In genomic region chr11:13261600-13262061, GRCh38 we compare ENCODE assay signal across 11 cellular contexts. TPM values are rescaled to one million over a fixed set of nuclear protein-coding genes. Genes with fewer than 3 reads are reported as not detected.
DNase-seq lines count a peak whose midpoint lies in the region; ATAC-seq lines count a peak whose summit lies in the region.
"Had no signal": no experiment of that assay in that cellular context is flagged by ENCODE, and none has a peak within 500 bp of the region (broad histone marks: within the 10 kb centered on the region; RNA-seq: fewer than 3 reads in every experiment).

No MANE protein-coding gene starts in this region.

- H3K27ac ChIP-seq in esophagus (ENCODE audit: low read depth in 2 of 2, low read length in 1 of 2) = peak overlapping the region; percentile 65 to 92

- peaks cover 2 to 13% of the 10 kb centered on the region in 2 donors for H3K4me1 ChIP-seq in esophagus (ENCODE audit: control insufficient read depth in 2 of 2, insufficient read depth in 2 of 2, low read length in 1 of 2)

- H3K4me3 ChIP-seq in esophagus (ENCODE audit: low read depth in 1 of 2, low read length in 2 of 2) = no peak overlapping the region

- peak; percentile 96 for DNase-seq in A172 (ENCODE audit: low spot score)
- peak; percentile 99 for DNase-seq in M059J (ENCODE audit: low read depth)
- DNase-seq in myocyte (ENCODE audit: low read depth) = peak; percentile 88
- no peak for DNase-seq in activated CD4-positive, alpha-beta T cell treated with anti-CD3 and anti-CD28 coated beads for 1 hour
- no peak for DNase-seq in NK-92 treated with Interleukin-12 subunit alpha and Interleukin-12 subunit beta, amount 100 ng/mL, for 24 hours (lab: John Stamatoyannopoulos, UW)
- no peak for DNase-seq in medulla oblongata (ENCODE audit: extremely low spot score)
- DNase-seq: activated CD8-positive, alpha-beta memory T cell treated with anti-CD3 and anti-CD28 coated beads for 24 hours; AML-193; NCI-H1694 treated with DMSO at 0.1 percent for 48 hours had no signal

- no peak for ATAC-seq in GM18498 (IDR thresholded peaks at IDR 0.05; ENCODE audit: unreplicated experiment)

- 20 to 40% methylated on average over 8 of the region's 8 CpGs for WGBS in esophagus, 2 donors

- no peaks in the 10 kb centered on the region for H3K9me3 ChIP-seq in esophagus (ENCODE audit: control insufficient read depth in 2 of 2, insufficient read depth in 1 of 2, low read depth in 1 of 2, low read length in 1 of 2)

- H3K27me3 ChIP-seq in esophagus (ENCODE audit: control insufficient read depth in 1 of 2, insufficient read depth in 2 of 2, low read length in 2 of 2) = no peaks in the 10 kb centered on the region

- H3K36me3 ChIP-seq in esophagus (ENCODE audit: control insufficient read depth in 2 of 2, insufficient read depth in 2 of 2, low read length in 1 of 2) = no peaks in the 10 kb centered on the region

RNA-seq across cellular contexts. Expression of gene BMAL1, which starts 16.0 kb away (rescaled TPM):
- total RNA-seq in A172 (2014; rRNA removed; shearing (Covaris generic)) = 17.0 and 19.9 TPM in 2 replicates
- 27.9 and 34.0 TPM in 2 replicates for total RNA-seq in M059J (2014; rRNA removed; shearing (Covaris generic))
- 1 to 10 TPM; 9.1 to 9.2 TPM for polyA plus RNA-seq in esophagus
- 10.5 and 14.4 TPM in 2 replicates for total RNA-seq in myocyte
- polyA plus RNA-seq in myocyte (2012) = 13.0 TPM

Comparison
In these comparisons a context has a peak if more than half of its experiments do, and no peak if none do; other contexts are left out.
1. DNase-seq: peak in A172 (single experiment), M059J (single experiment) and myocyte (single experiment); none in activated CD4-positive, alpha-beta T cell treated with anti-CD3 and anti-CD28 coated beads for 1 hour (single experiment), NK-92 treated with Interleukin-12 subunit alpha and Interleukin-12 subunit beta, amount 100 ng/mL, for 24 hours (single experiment) and medulla oblongata (single experiment).